Comparison of ENCODE assay signal across 23 cellular contexts in genomic region chr16:57704905-57705852, GRCh38. TPM values are rescaled to one million over a fixed set of nuclear protein-coding genes. Genes with fewer than 3 reads are reported as not detected.
"Had no signal": no experiment of that assay in that cellular context is flagged by ENCODE, and none has a peak within 500 bp of the region (broad histone marks: within the 10 kb centered on the region; RNA-seq: fewer than 3 reads in every experiment).

No MANE protein-coding gene starts in this region.

- DNase-seq: activated CD4-positive, CD25-positive, alpha-beta regulatory T cell treated with anti-CD3 and anti-CD28 coated beads, Interleukin-2, amount 50 U/mL, for 72 hours; activated CD8-positive, alpha-beta memory T cell treated with anti-CD3 and anti-CD28 coated beads for 24 hours; activated CD8-positive, alpha-beta memory T cell treated with anti-CD3 and anti-CD28 coated beads, Interleukin-2, amount 50 U/mL, for 48 hours; activated effector memory CD4-positive, alpha-beta T cell treated with anti-CD3 and anti-CD28 coated beads, Interleukin-2, amount 50 U/mL, for 16 hours; activated naive CD4-positive, alpha-beta T cell treated with anti-CD3 and anti-CD28 coated beads, Interleukin-2, amount 50 U/mL, for 16 hours; activated T-cell treated with anti-CD3 and anti-CD28 coated beads, Interleukin-2, amount 50 U/mL, for 48 hours; adrenal gland; dorsolateral prefrontal cortex; endodermal cell; foreskin keratinocyte; hippocampal formation; kidney; nucleus accumbens; stomach; testis; upper lobe of left lung had no signal

- H3K9me3 ChIP-seq: adrenal gland, stomach, testis, upper lobe of left lung had no signal

- H3K4me3 ChIP-seq: adrenal gland, dorsolateral prefrontal cortex, lung, stomach, testis, upper lobe of left lung had no signal

- H3K4me3 Mint-ChIP-seq: endodermal cell, nephron had no signal

- H3K36me3 ChIP-seq: adrenal gland, stomach, upper lobe of left lung had no signal

- H3K27me3 ChIP-seq: adrenal gland, dorsolateral prefrontal cortex, testis, upper lobe of left lung had no signal

- H3K27ac ChIP-seq: adrenal gland, dorsolateral prefrontal cortex, foreskin keratinocyte, testis, upper lobe of left lung had no signal

- H3K4me1 ChIP-seq: foreskin keratinocyte, upper lobe of left lung had no signal

- ATAC-seq: foreskin keratinocyte had no signal

- H3K9me3 Mint-ChIP-seq: endodermal cell had no signal

RNA-seq across cellular contexts. Expression of gene DRC7, which starts 10.6 kb away (rescaled TPM):
- total RNA-seq: adrenal gland; astrocyte; epithelial cell of proximal tubule; fibroblast of lung; foreskin keratinocyte; skeletal muscle tissue; stomach; T-helper 1 cell treated with Interleukin-12 subunit alpha and Interleukin-12 subunit beta and Interleukin-4 antibody, amounts not matched to agents 30 ng/mL and 1 ng/mL, for 36 hours had no signal

RNA-seq across cellular contexts. Expression of gene ADGRG3, which starts 37.1 kb away (rescaled TPM):
- total RNA-seq: astrocyte; endodermal cell; fibroblast of lung; foreskin keratinocyte; T-helper 1 cell treated with Interleukin-12 subunit alpha and Interleukin-12 subunit beta and Interleukin-4 antibody, amounts not matched to agents 30 ng/mL and 1 ng/mL, for 36 hours had no signal
